1 cellular context compared by ENCODE assay signal in genomic region chr11:16093889-16094653, GRCh38.
TF ChIP-seq lines count a peak whose summit lies in the region.

No MANE protein-coding gene starts in this region.

TF ChIP-seq in K562, 482 proteins besides CTCF, POLR2A, EP300 and RAD21 (continued from another document):
- TF ChIP-seq ZBTB34 (CRISPR knock-in tag; IDR thresholded peaks at IDR 0.05) (no peak), JUND (IDR thresholded peaks at IDR 0.05; ENCODE audit: borderline replicate concordance, low read depth, low read length) (peak; percentile 69; the same call in 1 of the 2 replicates), JUND (tag; IDR thresholded peaks at IDR 0.05; ENCODE audit: borderline replicate concordance, low read depth, low read length) (peak; percentile 57; the same call in 1 of the 3 replicates), SIN3A (IDR thresholded peaks at IDR 0.05; ENCODE audit: borderline replicate concordance in 2 of 2, control insufficient read depth in 1 of 2, low read depth in 2 of 2, low read length in 2 of 2) (peak in 1 of 2 experiments; percentile 4; a peak in 1 of 4 replicates), SUPT5H (IDR thresholded peaks at IDR 0.05) (no peak), TCF3 (CRISPR knock-in tag; IDR thresholded peaks at IDR 0.05) (peak; percentile 81), DLX4 (CRISPR knock-in tag; IDR thresholded peaks at IDR 0.05) (no peak), PKNOX1 (IDR thresholded peaks at IDR 0.05) (peak; percentile 55; the same call in 1 of the 2 replicates), HSF4 (CRISPR knock-in tag; IDR thresholded peaks at IDR 0.05; ENCODE audit: borderline replicate concordance) (no peak), ID3 (CRISPR knock-in tag; IDR thresholded peaks at IDR 0.05) (no peak), ID3 (tag; IDR thresholded peaks at IDR 0.05) (no peak), NCOA4 (IDR thresholded peaks at IDR 0.05; ENCODE audit: partially characterized antibody) (peak; percentile 17), DACH1 (IDR thresholded peaks at IDR 0.05; ENCODE audit: partially characterized antibody) (peak; percentile 12)
